In the genomic region with DNA sequence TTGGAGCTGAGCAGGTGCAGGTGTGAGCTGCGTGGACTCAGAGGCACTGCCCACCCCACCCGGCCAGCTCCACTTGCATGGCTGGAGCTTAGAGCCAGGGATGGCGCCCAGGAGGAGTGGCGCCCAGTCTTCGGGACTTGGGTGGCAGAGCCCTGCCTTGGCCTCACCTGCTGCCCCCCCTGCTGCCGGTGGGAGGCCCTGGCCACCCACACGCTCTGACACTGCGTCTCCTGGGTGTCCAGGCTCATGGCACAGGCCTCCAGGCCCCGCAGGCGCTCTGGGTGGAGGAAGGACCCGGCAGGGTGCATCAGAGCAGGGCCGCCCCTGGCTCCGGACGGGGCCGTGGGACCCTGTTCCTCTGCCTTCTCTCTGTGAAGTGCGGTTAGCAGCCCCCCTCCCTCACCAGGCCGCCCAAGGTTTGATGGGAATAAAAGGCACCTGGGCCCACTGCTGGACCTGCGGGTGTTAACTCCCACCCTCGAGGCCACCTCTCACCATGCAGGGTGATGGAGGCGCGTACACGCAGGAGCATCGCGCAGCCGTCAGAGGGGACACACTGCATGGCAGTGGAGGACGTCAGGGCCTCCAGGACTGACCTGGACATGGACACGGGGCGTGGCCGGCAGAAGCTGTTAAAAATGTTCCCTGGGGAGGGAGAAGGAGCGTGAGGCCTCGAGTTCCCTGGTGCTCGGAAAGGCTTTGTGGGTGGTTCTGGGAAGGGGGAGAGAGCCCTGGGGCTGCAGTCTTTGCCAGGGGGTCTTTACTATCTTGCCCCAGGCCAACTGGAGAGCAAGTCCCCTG, we compare ENCODE assay signal across 16 cellular contexts. TPM values are rescaled to one million over a fixed set of nuclear protein-coding genes. Genes with fewer than 3 reads are reported as not detected.
"Had no signal": no experiment of that assay in that cellular context is flagged by ENCODE, and none has a peak within 500 bp of the region (broad histone marks: within the 10 kb centered on the region; RNA-seq: fewer than 3 reads in every experiment).

No MANE protein-coding gene starts in this region.

- H3K4me3 Mint-ChIP-seq: activated naive CD8-positive, alpha-beta T cell treated with anti-CD3 and anti-CD28 coated beads, Interleukin-2, amount 50 U/mL, for 24 hours; activated T-cell treated with anti-CD3 and anti-CD28 coated beads, Interleukin-2, amount 50 U/mL, for 4 hours; nephron progenitor cell had no signal

- H3K9me3 Mint-ChIP-seq: activated naive CD8-positive, alpha-beta T cell treated with anti-CD3 and anti-CD28 coated beads, Interleukin-2, amount 50 U/mL, for 24 hours; activated T-cell treated with anti-CD3 and anti-CD28 coated beads, Interleukin-2, amount 50 U/mL, for 4 hours; nephron progenitor cell had no signal

- ATAC-seq: activated naive CD8-positive, alpha-beta T cell treated with anti-CD3 and anti-CD28 coated beads, Interleukin-2, amount 50 U/mL, for 24 hours; activated T-cell treated with anti-CD3 and anti-CD28 coated beads, Interleukin-2, amount 50 U/mL, for 4 hours; heart left ventricle; pancreas had no signal

- H3K27ac Mint-ChIP-seq: activated naive CD8-positive, alpha-beta T cell treated with anti-CD3 and anti-CD28 coated beads, Interleukin-2, amount 50 U/mL, for 24 hours; nephron progenitor cell had no signal

- DNase-seq: activated CD4-positive, CD25-positive, alpha-beta regulatory T cell; activated naive CD4-positive, alpha-beta T cell; activated naive CD8-positive, alpha-beta T cell treated with anti-CD3 and anti-CD28 coated beads, Interleukin-2, amount 50 U/mL, for 24 hours; activated T-cell treated with anti-CD3 and anti-CD28 coated beads, Interleukin-2, amount 50 U/mL, for 4 hours; foreskin melanocyte; left ventricle myocardium inferior; mesendoderm; nephron progenitor cell; retina; T-helper 2 cell had no signal

RNA-seq across cellular contexts. Expression of a gene that starts 11.8 kb away (rescaled TPM):
- total RNA-seq: ascending aorta, bronchial epithelial cell, heart left ventricle, left ventricle myocardium inferior, pancreas, tibial nerve had no signal

RNA-seq across cellular contexts. Expression of a gene that starts 57.3 kb away (rescaled TPM):
- total RNA-seq: activated T-cell treated with anti-CD3 and anti-CD28 coated beads, Interleukin-2, amount 50 U/mL, for 4 hours; ascending aorta; bronchial epithelial cell; endothelial cell of umbilical vein; heart left ventricle; left ventricle myocardium inferior; pancreas; tibial nerve had no signal
